In genomic region chr2:171460537-171460936, GRCh38 we compare ENCODE assay signal across 1 cellular context.
A peak's percentile ranks its signal among the peaks of the same experiment; 100 is the strongest.
TF ChIP-seq lines count a peak whose summit lies in the region.

No MANE protein-coding gene starts in this region.

TF ChIP-seq in HepG2, 621 proteins besides CTCF, POLR2A, EP300 and RAD21 (continued from another document and continues in another):
- TF ChIP-seq ZNF713 (CRISPR knock-in tag; IDR thresholded peaks at IDR 0.05) (no peak), RAD51 (IDR thresholded peaks at IDR 0.05; ENCODE audit: borderline replicate concordance) (no peak), TCF12 (IDR thresholded peaks at IDR 0.05) (no peak), TCF12 (CRISPR knock-in tag; IDR thresholded peaks at IDR 0.05) (no peak), ZNF44 (CRISPR knock-in tag; IDR thresholded peaks at IDR 0.05) (no peak), HNF4A (CRISPR knock-in tag; IDR thresholded peaks at IDR 0.05) (peak; percentile 76), POGZ (CRISPR knock-in tag; IDR thresholded peaks at IDR 0.05) (0 out of 2 replicates have a peak, but pooled peaks have one; percentile 10), FOSL2 (CRISPR knock-in tag; IDR thresholded peaks at IDR 0.05) (0 out of 2 replicates have a peak, but pooled peaks have one; percentile 10), PCBP2 (optimal IDR thresholded peaks at IDR 0.05; ENCODE audit: low read depth, low read length, poor library complexity, severe bottlenecking) (no peak), KLF13 (CRISPR knock-in tag; IDR thresholded peaks at IDR 0.05) (no peak), SRSF9 (IDR thresholded peaks at IDR 0.05; ENCODE audit: borderline replicate concordance, insufficient read depth, low read depth, low read length, poor library complexity, severe bottlenecking) (no peak), KAT8 (CRISPR knock-in tag; IDR thresholded peaks at IDR 0.05) (no peak), SNAI1 (CRISPR knock-in tag; IDR thresholded peaks at IDR 0.05; ENCODE audit: borderline replicate concordance) (no peak), SP2 (CRISPR knock-in tag; IDR thresholded peaks at IDR 0.05) (no peak), ZNF253 (CRISPR knock-in tag; IDR thresholded peaks at IDR 0.05; ENCODE audit: borderline replicate concordance) (no peak), TOPORS (CRISPR knock-in tag; IDR thresholded peaks at IDR 0.05) (no peak), PAWR (CRISPR knock-in tag; IDR thresholded peaks at IDR 0.05; ENCODE audit: borderline replicate concordance) (no peak), RELA (CRISPR knock-in tag; IDR thresholded peaks at IDR 0.05) (no peak), ZBTB49 (CRISPR knock-in tag; IDR thresholded peaks at IDR 0.05; ENCODE audit: borderline replicate concordance) (no peak), FOXJ3 (CRISPR knock-in tag; IDR thresholded peaks at IDR 0.05; ENCODE audit: borderline replicate concordance) (no peak), ZBTB10 (CRISPR knock-in tag; IDR thresholded peaks at IDR 0.05; ENCODE audit: borderline replicate concordance) (no peak), BHLHE40 (IDR thresholded peaks at IDR 0.05; ENCODE audit: low read length) (no peak), SOX13 (IDR thresholded peaks at IDR 0.05) (no peak), SOX13 (CRISPR knock-in tag; conservative IDR thresholded peaks at IDR 0.05 in 1 of 2, IDR thresholded peaks at IDR 0.05 in 1 of 2) (no peak), ZNF207 (IDR thresholded peaks at IDR 0.05; ENCODE audit: borderline replicate concordance) (no peak), ZNF543 (CRISPR knock-in tag; IDR thresholded peaks at IDR 0.05) (no peak), JUNB (CRISPR knock-in tag; IDR thresholded peaks at IDR 0.05; ENCODE audit: borderline replicate concordance) (no peak), TBX3 (IDR thresholded peaks at IDR 0.05; ENCODE audit: borderline replicate concordance) (no peak), MTF2 (CRISPR knock-in tag; IDR thresholded peaks at IDR 0.05; ENCODE audit: borderline replicate concordance) (no peak), PBX2 (CRISPR knock-in tag; IDR thresholded peaks at IDR 0.05) (no peak), HBP1 (CRISPR knock-in tag; IDR thresholded peaks at IDR 0.05; ENCODE audit: low read depth) (no peak), TCF7L2 (IDR thresholded peaks at IDR 0.05; ENCODE audit: low read depth, low read length) (no peak), NCOA5 (CRISPR knock-in tag; IDR thresholded peaks at IDR 0.05) (no peak), NR0B2 (CRISPR knock-in tag; IDR thresholded peaks at IDR 0.05) (no peak), MYC (CRISPR knock-in tag; IDR thresholded peaks at IDR 0.05; ENCODE audit: borderline replicate concordance) (no peak), ZNF460 (CRISPR knock-in tag; IDR thresholded peaks at IDR 0.05; ENCODE audit: borderline replicate concordance) (peak; percentile 96), MLLT10 (CRISPR knock-in tag; IDR thresholded peaks at IDR 0.05) (no peak), ETV6 (CRISPR knock-in tag; conservative IDR thresholded peaks at IDR 0.05) (no peak), SATB2 (CRISPR knock-in tag; IDR thresholded peaks at IDR 0.05) (no peak), NCOA2 (CRISPR knock-in tag; IDR thresholded peaks at IDR 0.05) (no peak), ATF7-NPFF (CRISPR knock-in tag; IDR thresholded peaks at IDR 0.05; ENCODE audit: low read depth) (no peak), THYN1 (CRISPR knock-in tag; IDR thresholded peaks at IDR 0.05; ENCODE audit: borderline replicate concordance, low read depth) (no peak), RXRB (CRISPR knock-in tag; IDR thresholded peaks at IDR 0.05; ENCODE audit: borderline replicate concordance) (peak; percentile 16; the same call in 1 of the 2 replicates)
- TF ChIP-seq, protein P1, sequence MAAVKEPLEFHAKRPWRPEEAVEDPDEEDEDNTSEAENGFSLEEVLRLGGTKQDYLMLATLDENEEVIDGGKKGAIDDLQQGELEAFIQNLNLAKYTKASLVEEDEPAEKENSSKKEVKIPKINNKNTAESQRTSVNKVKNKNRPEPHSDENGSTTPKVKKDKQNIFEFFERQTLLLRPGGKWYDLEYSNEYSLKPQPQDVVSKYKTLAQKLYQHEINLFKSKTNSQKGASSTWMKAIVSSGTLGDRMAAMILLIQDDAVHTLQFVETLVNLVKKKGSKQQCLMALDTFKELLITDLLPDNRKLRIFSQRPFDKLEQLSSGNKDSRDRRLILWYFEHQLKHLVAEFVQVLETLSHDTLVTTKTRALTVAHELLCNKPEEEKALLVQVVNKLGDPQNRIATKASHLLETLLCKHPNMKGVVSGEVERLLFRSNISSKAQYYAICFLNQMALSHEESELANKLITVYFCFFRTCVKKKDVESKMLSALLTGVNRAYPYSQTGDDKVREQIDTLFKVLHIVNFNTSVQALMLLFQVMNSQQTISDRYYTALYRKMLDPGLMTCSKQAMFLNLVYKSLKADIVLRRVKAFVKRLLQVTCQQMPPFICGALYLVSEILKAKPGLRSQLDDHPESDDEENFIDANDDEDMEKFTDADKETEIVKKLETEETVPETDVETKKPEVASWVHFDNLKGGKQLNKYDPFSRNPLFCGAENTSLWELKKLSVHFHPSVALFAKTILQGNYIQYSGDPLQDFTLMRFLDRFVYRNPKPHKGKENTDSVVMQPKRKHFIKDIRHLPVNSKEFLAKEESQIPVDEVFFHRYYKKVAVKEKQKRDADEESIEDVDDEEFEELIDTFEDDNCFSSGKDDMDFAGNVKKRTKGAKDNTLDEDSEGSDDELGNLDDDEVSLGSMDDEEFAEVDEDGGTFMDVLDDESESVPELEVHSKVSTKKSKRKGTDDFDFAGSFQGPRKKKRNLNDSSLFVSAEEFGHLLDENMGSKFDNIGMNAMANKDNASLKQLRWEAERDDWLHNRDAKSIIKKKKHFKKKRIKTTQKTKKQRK (IDR thresholded peaks at IDR 0.05; ENCODE audit: low read length): no peak
- TF ChIP-seq, protein P2, sequence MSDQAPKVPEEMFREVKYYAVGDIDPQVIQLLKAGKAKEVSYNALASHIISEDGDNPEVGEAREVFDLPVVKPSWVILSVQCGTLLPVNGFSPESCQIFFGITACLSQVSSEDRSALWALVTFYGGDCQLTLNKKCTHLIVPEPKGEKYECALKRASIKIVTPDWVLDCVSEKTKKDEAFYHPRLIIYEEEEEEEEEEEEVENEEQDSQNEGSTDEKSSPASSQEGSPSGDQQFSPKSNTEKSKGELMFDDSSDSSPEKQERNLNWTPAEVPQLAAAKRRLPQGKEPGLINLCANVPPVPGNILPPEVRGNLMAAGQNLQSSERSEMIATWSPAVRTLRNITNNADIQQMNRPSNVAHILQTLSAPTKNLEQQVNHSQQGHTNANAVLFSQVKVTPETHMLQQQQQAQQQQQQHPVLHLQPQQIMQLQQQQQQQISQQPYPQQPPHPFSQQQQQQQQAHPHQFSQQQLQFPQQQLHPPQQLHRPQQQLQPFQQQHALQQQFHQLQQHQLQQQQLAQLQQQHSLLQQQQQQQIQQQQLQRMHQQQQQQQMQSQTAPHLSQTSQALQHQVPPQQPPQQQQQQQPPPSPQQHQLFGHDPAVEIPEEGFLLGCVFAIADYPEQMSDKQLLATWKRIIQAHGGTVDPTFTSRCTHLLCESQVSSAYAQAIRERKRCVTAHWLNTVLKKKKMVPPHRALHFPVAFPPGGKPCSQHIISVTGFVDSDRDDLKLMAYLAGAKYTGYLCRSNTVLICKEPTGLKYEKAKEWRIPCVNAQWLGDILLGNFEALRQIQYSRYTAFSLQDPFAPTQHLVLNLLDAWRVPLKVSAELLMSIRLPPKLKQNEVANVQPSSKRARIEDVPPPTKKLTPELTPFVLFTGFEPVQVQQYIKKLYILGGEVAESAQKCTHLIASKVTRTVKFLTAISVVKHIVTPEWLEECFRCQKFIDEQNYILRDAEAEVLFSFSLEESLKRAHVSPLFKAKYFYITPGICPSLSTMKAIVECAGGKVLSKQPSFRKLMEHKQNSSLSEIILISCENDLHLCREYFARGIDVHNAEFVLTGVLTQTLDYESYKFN (CRISPR knock-in tag; conservative IDR thresholded peaks at IDR 0.05): no peak
- TF ChIP-seq, protein P3, sequence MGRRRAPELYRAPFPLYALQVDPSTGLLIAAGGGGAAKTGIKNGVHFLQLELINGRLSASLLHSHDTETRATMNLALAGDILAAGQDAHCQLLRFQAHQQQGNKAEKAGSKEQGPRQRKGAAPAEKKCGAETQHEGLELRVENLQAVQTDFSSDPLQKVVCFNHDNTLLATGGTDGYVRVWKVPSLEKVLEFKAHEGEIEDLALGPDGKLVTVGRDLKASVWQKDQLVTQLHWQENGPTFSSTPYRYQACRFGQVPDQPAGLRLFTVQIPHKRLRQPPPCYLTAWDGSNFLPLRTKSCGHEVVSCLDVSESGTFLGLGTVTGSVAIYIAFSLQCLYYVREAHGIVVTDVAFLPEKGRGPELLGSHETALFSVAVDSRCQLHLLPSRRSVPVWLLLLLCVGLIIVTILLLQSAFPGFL (CRISPR knock-in tag; IDR thresholded peaks at IDR 0.05): no peak
- TF ChIP-seq, protein P4, sequence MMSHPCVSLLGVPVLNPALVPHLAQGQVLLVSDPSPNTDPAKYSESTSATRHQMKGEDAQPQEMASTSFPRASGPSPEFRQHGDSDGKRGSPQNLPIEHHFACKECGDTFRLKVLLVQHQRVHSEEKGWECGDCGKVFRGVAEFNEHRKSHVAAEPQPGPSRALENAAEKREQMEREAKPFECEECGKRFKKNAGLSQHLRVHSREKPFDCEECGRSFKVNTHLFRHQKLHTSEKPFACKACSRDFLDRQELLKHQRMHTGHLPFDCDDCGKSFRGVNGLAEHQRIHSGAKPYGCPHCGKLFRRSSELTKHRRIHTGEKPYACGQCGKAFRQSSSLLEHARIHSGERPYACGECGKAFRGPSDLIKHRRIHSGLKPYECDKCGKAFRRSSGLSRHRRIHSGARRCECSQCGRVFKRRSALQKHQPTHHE (CRISPR knock-in tag; IDR thresholded peaks at IDR 0.05; ENCODE audit: borderline replicate concordance): no peak
- TF ChIP-seq, protein P5, sequence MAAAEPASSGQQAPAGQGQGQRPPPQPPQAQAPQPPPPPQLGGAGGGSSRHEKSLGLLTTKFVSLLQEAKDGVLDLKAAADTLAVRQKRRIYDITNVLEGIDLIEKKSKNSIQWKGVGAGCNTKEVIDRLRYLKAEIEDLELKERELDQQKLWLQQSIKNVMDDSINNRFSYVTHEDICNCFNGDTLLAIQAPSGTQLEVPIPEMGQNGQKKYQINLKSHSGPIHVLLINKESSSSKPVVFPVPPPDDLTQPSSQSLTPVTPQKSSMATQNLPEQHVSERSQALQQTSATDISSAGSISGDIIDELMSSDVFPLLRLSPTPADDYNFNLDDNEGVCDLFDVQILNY (CRISPR knock-in tag; conservative IDR thresholded peaks at IDR 0.05): no peak
